ENCODE assay signal across 8 cellular contexts in the genomic region with DNA sequence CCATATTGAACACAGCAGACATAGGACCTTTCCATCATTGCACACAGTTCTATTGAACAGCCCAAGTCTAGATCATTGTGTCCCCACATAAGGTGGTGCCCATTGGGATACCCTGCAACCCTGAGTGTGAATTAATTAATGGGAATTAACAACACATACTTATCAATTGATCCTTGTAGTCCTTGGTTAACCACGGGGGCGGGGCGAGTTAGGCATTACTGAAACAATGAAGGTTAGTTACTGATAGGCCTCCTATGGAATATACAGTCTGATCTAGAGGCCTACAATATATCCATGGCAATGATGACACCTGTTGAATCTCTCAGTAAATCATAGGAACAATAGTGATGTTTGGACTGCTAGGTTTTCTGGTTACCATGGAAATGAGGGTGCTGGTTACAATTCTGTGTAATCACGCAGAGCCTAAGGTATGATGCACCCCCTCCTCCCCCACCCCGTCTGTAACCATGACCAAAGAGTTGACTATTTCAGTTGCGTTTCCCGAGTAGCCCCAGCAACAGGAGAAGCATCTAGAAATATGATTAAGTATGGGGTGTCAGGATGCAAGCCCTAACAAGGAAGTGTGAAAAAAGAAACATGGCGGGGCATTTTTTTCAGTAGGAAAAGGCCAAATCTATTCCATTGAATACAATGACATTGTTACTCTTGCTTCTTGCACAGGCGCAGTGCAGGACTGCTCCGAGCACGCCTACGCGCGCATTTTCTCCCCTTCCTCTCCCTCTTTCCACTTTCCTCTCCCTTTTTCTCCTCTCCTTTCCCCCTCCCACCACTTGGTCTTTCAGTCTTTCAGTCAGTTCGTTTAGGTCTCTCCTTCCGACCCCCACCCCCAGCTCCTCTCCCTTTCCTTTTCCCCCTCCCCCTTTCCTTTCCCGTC. TPM values are rescaled to one million over a fixed set of nuclear protein-coding genes. Genes with fewer than 3 reads are reported as not detected.
A peak's percentile ranks its signal among the peaks of the same experiment; 100 is the strongest.
DNase-seq lines count a peak whose midpoint lies in the region; ATAC-seq lines count a peak whose summit lies in the region.

No MANE protein-coding gene starts in this region.

- DNase-seq in NCI-H2029 treated with DMSO at 0.1 percent for 48 hours (lab: John Stamatoyannopoulos, UW) = peak; percentile 21
- no peak for DNase-seq in NCI-H2029 (lab: John Stamatoyannopoulos, UW)
- no peak for DNase-seq in NT2/D1 (ENCODE audit: low read depth, low spot score)
- no peak for DNase-seq in activated naive CD8-positive, alpha-beta T cell treated with anti-CD3 and anti-CD28 coated beads, Interleukin-2, amount 10 ng/mL, durations not matched to agents 7 days and 5 days
- peak; percentile 15 for DNase-seq in hepatic stellate cell (ENCODE audit: low spot score)
- peak; percentile 4 to 26 for DNase-seq in stimulated activated CD4-positive, alpha-beta T cell treated with anti-CD3 and anti-CD28 coated beads, Interleukin-15, amount 100 ng/mL, for 1 hour (ENCODE audit: low read depth in 1 of 2, low spot score in 1 of 2)
- no peak for DNase-seq in DMS 273 (lab: John Stamatoyannopoulos, UW; ENCODE audit: unreplicated experiment)

- no peaks in the 10 kb centered on the region for H3K27me3 Mint-ChIP-seq in activated naive CD8-positive, alpha-beta T cell treated with anti-CD3 and anti-CD28 coated beads, Interleukin-2, amount 10 ng/mL, durations not matched to agents 7 days and 5 days

- H3K36me3 ChIP-seq in NT2/D1 (ENCODE audit: insufficient read depth, insufficient read length, low read length) = peaks cover 38% of the 10 kb centered on the region

- H3K36me3 Mint-ChIP-seq in activated naive CD8-positive, alpha-beta T cell treated with anti-CD3 and anti-CD28 coated beads, Interleukin-2, amount 10 ng/mL, durations not matched to agents 7 days and 5 days = peaks cover 8% of the 10 kb centered on the region

- 0 out of 2 replicates have a peak, but pooled peaks cover 6% of the 10 kb centered on the region for H3K9me3 ChIP-seq in NT2/D1 (ENCODE audit: insufficient read depth, low read length)

- H3K4me1 Mint-ChIP-seq in activated naive CD8-positive, alpha-beta T cell treated with anti-CD3 and anti-CD28 coated beads, Interleukin-2, amount 10 ng/mL, durations not matched to agents 7 days and 5 days = peaks cover 18% of the 10 kb centered on the region

- POLR2A ChIA-PET in activated naive CD8-positive, alpha-beta T cell treated with anti-CD3 and anti-CD28 coated beads, Interleukin-2, amount 10 ng/mL, durations not matched to agents 7 days and 5 days (lab: Charles Lee) = interaction anchor here (0.6 to 2.4 kb wide), 19 partner anchors 9 to 339 kb away, joined by 3 to 43 read pairs (median 5); a partner anchor contains a TSS

- peak overlapping the region; percentile 93 for H3K4me3 Mint-ChIP-seq in activated naive CD8-positive, alpha-beta T cell treated with anti-CD3 and anti-CD28 coated beads, Interleukin-2, amount 10 ng/mL, durations not matched to agents 7 days and 5 days

- H3K4me1 ChIP-seq in NT2/D1 (ENCODE audit: insufficient read depth, insufficient read length) = no peaks in the 10 kb centered on the region

- peak overlapping the region; percentile 99 for H3K27ac Mint-ChIP-seq in activated naive CD8-positive, alpha-beta T cell treated with anti-CD3 and anti-CD28 coated beads, Interleukin-2, amount 10 ng/mL, durations not matched to agents 7 days and 5 days

- H3K27me3 ChIP-seq in NT2/D1 (ENCODE audit: insufficient read depth, insufficient read length) = no peaks in the 10 kb centered on the region

- ATAC-seq in HG02798 (IDR thresholded peaks at IDR 0.05; ENCODE audit: poor library complexity, unreplicated experiment) = peak; percentile 33
- ATAC-seq in activated naive CD8-positive, alpha-beta T cell treated with anti-CD3 and anti-CD28 coated beads, Interleukin-2, amount 10 ng/mL, durations not matched to agents 7 days and 5 days (ENCODE audit: low read depth) = peak; percentile 51

- H3K9ac ChIP-seq in NT2/D1 (ENCODE audit: insufficient read length, low read depth) = peak overlapping the region; percentile 59

- H3K4me3 ChIP-seq in NT2/D1 (ENCODE audit: insufficient read length, low read depth) = peak overlapping the region; percentile 36

- H3K9me3 Mint-ChIP-seq in activated naive CD8-positive, alpha-beta T cell treated with anti-CD3 and anti-CD28 coated beads, Interleukin-2, amount 10 ng/mL, durations not matched to agents 7 days and 5 days = no peaks in the 10 kb centered on the region

RNA-seq across cellular contexts. Expression of a gene that starts 0.7 kb away (rescaled TPM):
- total RNA-seq in activated naive CD8-positive, alpha-beta T cell treated with anti-CD3 and anti-CD28 coated beads, Interleukin-2, amount 10 ng/mL, durations not matched to agents 7 days and 5 days = 100 to 1,000 TPM; 438 to 466 TPM

RNA-seq across cellular contexts. Expression of a gene that starts 18.8 kb away (rescaled TPM):
- total RNA-seq in activated naive CD8-positive, alpha-beta T cell treated with anti-CD3 and anti-CD28 coated beads, Interleukin-2, amount 10 ng/mL, durations not matched to agents 7 days and 5 days = 1 to 10 TPM; 4.9 to 6.6 TPM

RNA-seq across cellular contexts. Expression of a gene that starts 28.8 kb away (rescaled TPM):
- total RNA-seq in activated naive CD8-positive, alpha-beta T cell treated with anti-CD3 and anti-CD28 coated beads, Interleukin-2, amount 10 ng/mL, durations not matched to agents 7 days and 5 days = 10 to 100 TPM; 38.9 to 39.3 TPM

RNA-seq across cellular contexts. Expression of a gene that starts 59.7 kb away (rescaled TPM):
- total RNA-seq in activated naive CD8-positive, alpha-beta T cell treated with anti-CD3 and anti-CD28 coated beads, Interleukin-2, amount 10 ng/mL, durations not matched to agents 7 days and 5 days = under 1 TPM in 1 of 2 experiments, not detected in 1; 0.26 TPM

Comparison
In these comparisons a context has a peak if more than half of its experiments do, and no peak if none do; other contexts are left out.
1. DNase-seq: peak in NCI-H2029 treated with DMSO at 0.1 percent for 48 hours (single experiment), hepatic stellate cell (single experiment) and stimulated activated CD4-positive, alpha-beta T cell treated with anti-CD3 and anti-CD28 coated beads, Interleukin-15, amount 100 ng/mL, for 1 hour (2 of 2); none in NCI-H2029 (single experiment), NT2/D1 (single experiment), activated naive CD8-positive, alpha-beta T cell treated with anti-CD3 and anti-CD28 coated beads, Interleukin-2, amount 10 ng/mL, durations not matched to agents 7 days and 5 days (single experiment) and DMS 273 (single experiment).